In genomic region chr12:95017482-95017881, GRCh38 we compare ENCODE assay signal across 22 cellular contexts.
"Had no signal": no experiment of that assay in that cellular context is flagged by ENCODE, and none has a peak within 500 bp of the region (broad histone marks: within the 10 kb centered on the region; RNA-seq: fewer than 3 reads in every experiment).

No MANE protein-coding gene starts in this region.

- H3K4me3 ChIP-seq: adrenal gland had no signal

- H3K27me3 ChIP-seq: adrenal gland had no signal

- H3K4me1 ChIP-seq: adrenal gland had no signal

- DNase-seq: activated CD4-positive, alpha-beta memory T cell treated with anti-CD3 and anti-CD28 coated beads, Interleukin-2, amount 10 ng/mL, durations not matched to agents 7 days and 5 days; activated CD4-positive, alpha-beta T cell treated with anti-CD3 and anti-CD28 coated beads for 36 hours; activated CD4-positive, alpha-beta T cell treated with anti-CD3 and anti-CD28 coated beads, Interleukin-2, amount 50 U/mL, for 1 hour; activated gamma-delta T cell treated with Interleukin-2 at 50 U/mL for 16 hours; activated naive CD4-positive, alpha-beta T cell treated with anti-CD3 and anti-CD28 coated beads, Interleukin-2, amount 10 ng/mL, durations not matched to agents 7 days and 5 days; activated naive CD8-positive, alpha-beta T cell treated with anti-CD3 and anti-CD28 coated beads, Interleukin-2, amount 10 ng/mL, durations not matched to agents 7 days and 5 days; activated T-cell treated with anti-CD3 and anti-CD28 coated beads for 4 hours; activated T-cell treated with anti-CD3 and anti-CD28 coated beads, Interleukin-2, amount 50 U/mL, for 72 hours; adrenal gland; anterior cingulate cortex; cerebellar nuclear complex; Kasumi-1; KBM-7; NCI-H1105; NCI-H1436 treated with DMSO at 0.1 percent for 48 hours; NCI-H187 treated with DMSO at 0.1 percent for 48 hours; NCI-H2081 treated with DMSO at 0.1 percent for 48 hours; NCI-H446; NCI-H524; SIG-M5; T-helper 1 cell; WERI-Rb-1 had no signal

- H3K9me3 ChIP-seq: adrenal gland had no signal

- ATAC-seq: activated CD4-positive, alpha-beta T cell treated with anti-CD3 and anti-CD28 coated beads for 36 hours; activated T-cell treated with anti-CD3 and anti-CD28 coated beads, Interleukin-2, amount 50 U/mL, for 72 hours had no signal

- H3K27ac ChIP-seq: adrenal gland, WERI-Rb-1 had no signal
